Comparison of ENCODE assay signal across 1 cellular context in the genomic region with DNA sequence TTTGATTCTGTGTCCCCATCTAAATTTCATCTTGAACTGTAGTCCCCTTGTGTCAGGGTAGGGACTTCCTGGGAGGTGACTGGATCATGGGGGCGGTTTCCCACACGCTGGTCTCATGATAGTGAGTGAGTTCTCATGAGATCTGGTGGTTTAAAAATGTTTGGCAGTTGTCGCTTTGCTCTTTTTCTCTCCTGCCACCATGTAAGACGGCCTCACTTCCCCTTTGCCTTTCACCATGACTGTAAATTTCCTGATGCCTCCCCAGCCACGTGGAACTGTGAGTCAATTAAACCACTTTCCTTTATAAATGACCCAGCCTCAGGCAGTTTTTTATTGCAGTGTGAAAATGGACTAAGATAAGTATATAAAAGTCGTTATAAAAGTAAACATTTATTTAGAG.
TF ChIP-seq lines count a peak whose summit lies in the region.

No MANE protein-coding gene starts in this region.

TF ChIP-seq in K562, 482 proteins besides CTCF, POLR2A, EP300 and RAD21 (continued from another document and continues in another):
- TF ChIP-seq, protein P1, sequence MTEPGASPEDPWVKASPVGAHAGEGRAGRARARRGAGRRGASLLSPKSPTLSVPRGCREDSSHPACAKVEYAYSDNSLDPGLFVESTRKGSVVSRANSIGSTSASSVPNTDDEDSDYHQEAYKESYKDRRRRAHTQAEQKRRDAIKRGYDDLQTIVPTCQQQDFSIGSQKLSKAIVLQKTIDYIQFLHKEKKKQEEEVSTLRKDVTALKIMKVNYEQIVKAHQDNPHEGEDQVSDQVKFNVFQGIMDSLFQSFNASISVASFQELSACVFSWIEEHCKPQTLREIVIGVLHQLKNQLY (CRISPR knock-in tag; conservative IDR thresholded peaks at IDR 0.05), result no peak
- TF ChIP-seq ZNF24 (IDR thresholded peaks at IDR 0.05), result no peak
- TF ChIP-seq CREM (IDR thresholded peaks at IDR 0.05; ENCODE audit: low read depth), result no peak
- TF ChIP-seq SRF (CRISPR knock-in tag; IDR thresholded peaks at IDR 0.05), result no peak
- TF ChIP-seq ZNF354B (CRISPR knock-in tag; IDR thresholded peaks at IDR 0.05), result no peak
- TF ChIP-seq TOE1 (IDR thresholded peaks at IDR 0.05; ENCODE audit: borderline replicate concordance), result no peak
- TF ChIP-seq TOE1 (CRISPR knock-in tag; IDR thresholded peaks at IDR 0.05; ENCODE audit: borderline replicate concordance, low read depth), result no peak
- TF ChIP-seq MAFK (IDR thresholded peaks at IDR 0.05; ENCODE audit: low read length), result no peak
- TF ChIP-seq SMAD4 (CRISPR knock-in tag; conservative IDR thresholded peaks at IDR 0.05), result peak; percentile 19; the same call in 1 of the 2 replicates
- TF ChIP-seq ZNF212 (CRISPR knock-in tag; IDR thresholded peaks at IDR 0.05), result no peak
- TF ChIP-seq, protein P2, sequence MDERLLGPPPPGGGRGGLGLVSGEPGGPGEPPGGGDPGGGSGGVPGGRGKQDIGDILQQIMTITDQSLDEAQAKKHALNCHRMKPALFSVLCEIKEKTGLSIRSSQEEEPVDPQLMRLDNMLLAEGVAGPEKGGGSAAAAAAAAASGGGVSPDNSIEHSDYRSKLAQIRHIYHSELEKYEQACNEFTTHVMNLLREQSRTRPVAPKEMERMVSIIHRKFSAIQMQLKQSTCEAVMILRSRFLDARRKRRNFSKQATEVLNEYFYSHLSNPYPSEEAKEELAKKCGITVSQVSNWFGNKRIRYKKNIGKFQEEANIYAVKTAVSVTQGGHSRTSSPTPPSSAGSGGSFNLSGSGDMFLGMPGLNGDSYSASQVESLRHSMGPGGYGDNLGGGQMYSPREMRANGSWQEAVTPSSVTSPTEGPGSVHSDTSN (CRISPR knock-in tag; IDR thresholded peaks at IDR 0.05; ENCODE audit: low read depth), result no peak
- TF ChIP-seq, protein P2 (tag; conservative IDR thresholded peaks at IDR 0.05; ENCODE audit: low read depth), result peak; percentile 65
- no peak for TF ChIP-seq PHB2 (IDR thresholded peaks at IDR 0.05; ENCODE audit: low read depth)
- TF ChIP-seq KLF1 (tag; IDR thresholded peaks at IDR 0.05), result no peak
- TF ChIP-seq, protein P3, sequence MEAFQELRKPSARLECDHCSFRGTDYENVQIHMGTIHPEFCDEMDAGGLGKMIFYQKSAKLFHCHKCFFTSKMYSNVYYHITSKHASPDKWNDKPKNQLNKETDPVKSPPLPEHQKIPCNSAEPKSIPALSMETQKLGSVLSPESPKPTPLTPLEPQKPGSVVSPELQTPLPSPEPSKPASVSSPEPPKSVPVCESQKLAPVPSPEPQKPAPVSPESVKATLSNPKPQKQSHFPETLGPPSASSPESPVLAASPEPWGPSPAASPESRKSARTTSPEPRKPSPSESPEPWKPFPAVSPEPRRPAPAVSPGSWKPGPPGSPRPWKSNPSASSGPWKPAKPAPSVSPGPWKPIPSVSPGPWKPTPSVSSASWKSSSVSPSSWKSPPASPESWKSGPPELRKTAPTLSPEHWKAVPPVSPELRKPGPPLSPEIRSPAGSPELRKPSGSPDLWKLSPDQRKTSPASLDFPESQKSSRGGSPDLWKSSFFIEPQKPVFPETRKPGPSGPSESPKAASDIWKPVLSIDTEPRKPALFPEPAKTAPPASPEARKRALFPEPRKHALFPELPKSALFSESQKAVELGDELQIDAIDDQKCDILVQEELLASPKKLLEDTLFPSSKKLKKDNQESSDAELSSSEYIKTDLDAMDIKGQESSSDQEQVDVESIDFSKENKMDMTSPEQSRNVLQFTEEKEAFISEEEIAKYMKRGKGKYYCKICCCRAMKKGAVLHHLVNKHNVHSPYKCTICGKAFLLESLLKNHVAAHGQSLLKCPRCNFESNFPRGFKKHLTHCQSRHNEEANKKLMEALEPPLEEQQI (IDR thresholded peaks at IDR 0.05), result peak; percentile 63; the same call in 1 of the 2 replicates
- TF ChIP-seq, protein P4, sequence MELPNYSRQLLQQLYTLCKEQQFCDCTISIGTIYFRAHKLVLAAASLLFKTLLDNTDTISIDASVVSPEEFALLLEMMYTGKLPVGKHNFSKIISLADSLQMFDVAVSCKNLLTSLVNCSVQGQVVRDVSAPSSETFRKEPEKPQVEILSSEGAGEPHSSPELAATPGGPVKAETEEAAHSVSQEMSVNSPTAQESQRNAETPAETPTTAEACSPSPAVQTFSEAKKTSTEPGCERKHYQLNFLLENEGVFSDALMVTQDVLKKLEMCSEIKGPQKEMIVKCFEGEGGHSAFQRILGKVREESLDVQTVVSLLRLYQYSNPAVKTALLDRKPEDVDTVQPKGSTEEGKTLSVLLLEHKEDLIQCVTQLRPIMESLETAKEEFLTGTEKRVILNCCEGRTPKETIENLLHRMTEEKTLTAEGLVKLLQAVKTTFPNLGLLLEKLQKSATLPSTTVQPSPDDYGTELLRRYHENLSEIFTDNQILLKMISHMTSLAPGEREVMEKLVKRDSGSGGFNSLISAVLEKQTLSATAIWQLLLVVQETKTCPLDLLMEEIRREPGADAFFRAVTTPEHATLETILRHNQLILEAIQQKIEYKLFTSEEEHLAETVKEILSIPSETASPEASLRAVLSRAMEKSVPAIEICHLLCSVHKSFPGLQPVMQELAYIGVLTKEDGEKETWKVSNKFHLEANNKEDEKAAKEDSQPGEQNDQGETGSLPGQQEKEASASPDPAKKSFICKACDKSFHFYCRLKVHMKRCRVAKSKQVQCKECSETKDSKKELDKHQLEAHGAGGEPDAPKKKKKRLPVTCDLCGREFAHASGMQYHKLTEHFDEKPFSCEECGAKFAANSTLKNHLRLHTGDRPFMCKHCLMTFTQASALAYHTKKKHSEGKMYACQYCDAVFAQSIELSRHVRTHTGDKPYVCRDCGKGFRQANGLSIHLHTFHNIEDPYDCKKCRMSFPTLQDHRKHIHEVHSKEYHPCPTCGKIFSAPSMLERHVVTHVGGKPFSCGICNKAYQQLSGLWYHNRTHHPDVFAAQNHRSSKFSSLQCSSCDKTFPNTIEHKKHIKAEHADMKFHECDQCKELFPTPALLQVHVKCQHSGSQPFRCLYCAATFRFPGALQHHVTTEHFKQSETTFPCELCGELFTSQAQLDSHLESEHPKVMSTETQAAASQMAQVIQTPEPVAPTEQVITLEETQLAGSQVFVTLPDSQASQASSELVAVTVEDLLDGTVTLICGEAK (IDR thresholded peaks at IDR 0.05), result no peak
- TF ChIP-seq, protein P4 (CRISPR knock-in tag; IDR thresholded peaks at IDR 0.05), result no peak
- TF ChIP-seq, protein P5, sequence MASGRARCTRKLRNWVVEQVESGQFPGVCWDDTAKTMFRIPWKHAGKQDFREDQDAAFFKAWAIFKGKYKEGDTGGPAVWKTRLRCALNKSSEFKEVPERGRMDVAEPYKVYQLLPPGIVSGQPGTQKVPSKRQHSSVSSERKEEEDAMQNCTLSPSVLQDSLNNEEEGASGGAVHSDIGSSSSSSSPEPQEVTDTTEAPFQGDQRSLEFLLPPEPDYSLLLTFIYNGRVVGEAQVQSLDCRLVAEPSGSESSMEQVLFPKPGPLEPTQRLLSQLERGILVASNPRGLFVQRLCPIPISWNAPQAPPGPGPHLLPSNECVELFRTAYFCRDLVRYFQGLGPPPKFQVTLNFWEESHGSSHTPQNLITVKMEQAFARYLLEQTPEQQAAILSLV (tag; IDR thresholded peaks at IDR 0.05), result no peak
- TF ChIP-seq, protein P6, sequence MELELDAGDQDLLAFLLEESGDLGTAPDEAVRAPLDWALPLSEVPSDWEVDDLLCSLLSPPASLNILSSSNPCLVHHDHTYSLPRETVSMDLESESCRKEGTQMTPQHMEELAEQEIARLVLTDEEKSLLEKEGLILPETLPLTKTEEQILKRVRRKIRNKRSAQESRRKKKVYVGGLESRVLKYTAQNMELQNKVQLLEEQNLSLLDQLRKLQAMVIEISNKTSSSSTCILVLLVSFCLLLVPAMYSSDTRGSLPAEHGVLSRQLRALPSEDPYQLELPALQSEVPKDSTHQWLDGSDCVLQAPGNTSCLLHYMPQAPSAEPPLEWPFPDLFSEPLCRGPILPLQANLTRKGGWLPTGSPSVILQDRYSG (tag; conservative IDR thresholded peaks at IDR 0.05; ENCODE audit: low read depth), result peak; percentile 52; the same call in 1 of the 2 replicates
- TF ChIP-seq PPARD (CRISPR knock-in tag; IDR thresholded peaks at IDR 0.05), result no peak
- no peak for TF ChIP-seq EZH2 (IDR thresholded peaks at IDR 0.05; ENCODE audit: borderline replicate concordance, low read depth, low read length)
- TF ChIP-seq, protein P7, sequence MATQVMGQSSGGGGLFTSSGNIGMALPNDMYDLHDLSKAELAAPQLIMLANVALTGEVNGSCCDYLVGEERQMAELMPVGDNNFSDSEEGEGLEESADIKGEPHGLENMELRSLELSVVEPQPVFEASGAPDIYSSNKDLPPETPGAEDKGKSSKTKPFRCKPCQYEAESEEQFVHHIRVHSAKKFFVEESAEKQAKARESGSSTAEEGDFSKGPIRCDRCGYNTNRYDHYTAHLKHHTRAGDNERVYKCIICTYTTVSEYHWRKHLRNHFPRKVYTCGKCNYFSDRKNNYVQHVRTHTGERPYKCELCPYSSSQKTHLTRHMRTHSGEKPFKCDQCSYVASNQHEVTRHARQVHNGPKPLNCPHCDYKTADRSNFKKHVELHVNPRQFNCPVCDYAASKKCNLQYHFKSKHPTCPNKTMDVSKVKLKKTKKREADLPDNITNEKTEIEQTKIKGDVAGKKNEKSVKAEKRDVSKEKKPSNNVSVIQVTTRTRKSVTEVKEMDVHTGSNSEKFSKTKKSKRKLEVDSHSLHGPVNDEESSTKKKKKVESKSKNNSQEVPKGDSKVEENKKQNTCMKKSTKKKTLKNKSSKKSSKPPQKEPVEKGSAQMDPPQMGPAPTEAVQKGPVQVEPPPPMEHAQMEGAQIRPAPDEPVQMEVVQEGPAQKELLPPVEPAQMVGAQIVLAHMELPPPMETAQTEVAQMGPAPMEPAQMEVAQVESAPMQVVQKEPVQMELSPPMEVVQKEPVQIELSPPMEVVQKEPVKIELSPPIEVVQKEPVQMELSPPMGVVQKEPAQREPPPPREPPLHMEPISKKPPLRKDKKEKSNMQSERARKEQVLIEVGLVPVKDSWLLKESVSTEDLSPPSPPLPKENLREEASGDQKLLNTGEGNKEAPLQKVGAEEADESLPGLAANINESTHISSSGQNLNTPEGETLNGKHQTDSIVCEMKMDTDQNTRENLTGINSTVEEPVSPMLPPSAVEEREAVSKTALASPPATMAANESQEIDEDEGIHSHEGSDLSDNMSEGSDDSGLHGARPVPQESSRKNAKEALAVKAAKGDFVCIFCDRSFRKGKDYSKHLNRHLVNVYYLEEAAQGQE (CRISPR knock-in tag; IDR thresholded peaks at IDR 0.05; ENCODE audit: low read depth), result no peak
- no peak for TF ChIP-seq ZNF384 (IDR thresholded peaks at IDR 0.05; ENCODE audit: low read depth, low read length)
- TF ChIP-seq ZNF311 (CRISPR knock-in tag; IDR thresholded peaks at IDR 0.05), result no peak
- TF ChIP-seq DMBX1 (CRISPR knock-in tag; IDR thresholded peaks at IDR 0.05; ENCODE audit: borderline replicate concordance), result peak; percentile 36; the same call in 1 of the 2 replicates
- no peak for TF ChIP-seq KDM5B (IDR thresholded peaks at IDR 0.05; ENCODE audit: insufficient replicate concordance, low read depth, low read length)
- TF ChIP-seq, protein P8, sequence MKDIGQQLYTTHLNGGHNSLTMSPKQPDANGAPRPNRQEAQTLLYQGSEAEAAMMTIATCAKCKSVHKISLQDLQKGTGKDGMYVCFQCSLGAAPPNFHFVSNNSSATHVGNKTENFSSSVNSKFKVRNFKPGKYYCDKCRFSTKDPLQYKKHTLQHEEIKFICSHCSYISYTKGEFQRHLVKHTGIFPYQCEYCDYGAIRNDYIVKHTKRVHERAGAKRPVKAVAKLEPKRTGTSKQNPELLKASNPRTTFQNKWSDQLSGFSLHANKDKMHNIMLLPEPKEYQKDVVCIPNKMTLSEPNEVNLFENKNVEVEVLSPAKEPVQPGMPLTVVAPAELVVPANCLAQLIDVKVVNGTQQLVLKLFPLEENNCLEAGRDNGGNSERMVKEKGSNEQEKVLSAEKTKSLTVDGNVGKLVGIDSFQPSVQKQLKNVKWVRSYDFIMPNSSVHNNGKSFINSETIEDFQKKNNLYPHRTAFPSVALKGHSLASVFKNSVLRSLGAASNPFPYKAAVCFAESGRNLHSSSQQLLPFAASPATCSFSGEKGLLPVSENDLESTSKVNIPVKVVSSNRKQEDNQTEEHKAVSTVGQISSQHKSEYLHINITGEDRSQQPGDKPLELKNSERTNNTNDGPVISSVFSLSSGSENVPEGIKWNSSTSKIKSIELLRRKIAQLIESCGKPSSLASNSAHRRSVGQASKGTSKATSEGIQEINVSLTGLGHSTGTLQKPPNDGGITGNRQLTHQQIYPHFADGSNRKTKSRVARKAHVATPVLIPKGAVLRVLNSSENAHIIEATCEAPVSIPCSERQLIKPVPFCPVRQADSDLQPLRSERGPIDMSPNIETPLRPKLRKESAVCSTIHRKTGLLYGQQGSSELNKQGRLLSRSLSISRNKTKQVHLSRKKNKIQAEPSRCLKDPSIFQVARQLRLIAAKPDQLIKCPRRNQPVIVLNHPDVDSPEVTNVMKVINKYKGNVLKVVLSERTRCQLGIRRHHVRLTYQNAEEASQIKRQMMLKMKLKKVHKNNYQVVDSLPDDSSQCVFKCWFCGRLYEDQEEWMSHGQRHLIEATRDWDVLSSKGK (CRISPR knock-in tag; IDR thresholded peaks at IDR 0.05), result no peak
